ENCODE assay signal across 8 cellular contexts in genomic region chr17:45277216-45277849, GRCh38. TPM values are rescaled to one million over a fixed set of nuclear protein-coding genes. Genes with fewer than 3 reads are reported as not detected.
DNase-seq lines count a peak whose midpoint lies in the region; ATAC-seq and TF ChIP-seq lines count a peak whose summit lies in the region.

No MANE protein-coding gene starts in this region.

- POLR2A ChIA-PET in AG04449 (lab: Yijun Ruan, JAX) = interaction anchor here (1.1 to 1.2 kb wide), 2 partner anchors 91 to 108 kb away, joined by 3 to 5 read pairs; no protein-coding TSS in a partner anchor

- CTCF ChIA-PET in AG04449 (lab: Yijun Ruan, JAX) = interaction anchor here (0.5 to 32.0 kb wide), 42 partner anchors 10 to 149 kb away, joined by 3 to 828 read pairs (median 4); partner anchors contain the start of genes FMNL1 and SPATA32

- no peak overlapping the region; the same call in 2 of the 3 replicates for H3K4me3 Mint-ChIP-seq in GM23338

- peaks cover 2% of the 10 kb centered on the region for H3K27me3 Mint-ChIP-seq in GM23338 (ENCODE audit: insufficient read depth, low read depth, poor library complexity)

- no peaks in the 10 kb centered on the region for H3K9me2 ChIP-seq in GM23338 (ENCODE audit: insufficient read depth)

- H3K36me3 Mint-ChIP-seq in GM23338 (ENCODE audit: low read depth) = peaks cover 3% of the 10 kb centered on the region; the same call in 2 of the 3 replicates

- H3K4me1 ChIP-seq in GM23338 (ENCODE audit: insufficient read depth) (no peaks in the 10 kb centered on the region), breast epithelium (peaks cover 0 to 6% of the 10 kb centered on the region in 2 donors)

- H3K9me3 ChIP-seq in WERI-Rb-1 (ENCODE audit: severe bottlenecking) (no peaks in the 10 kb centered on the region), breast epithelium (no peaks in the 10 kb centered on the region)

- TF ChIP-seq CTCF in AG04449 (IDR thresholded peaks at IDR 0.05; ENCODE audit: insufficient read depth, low read length, missing control alignments) = peak; percentile 90
- TF ChIP-seq CTCF in GM23338 (conservative IDR thresholded peaks at IDR 0.05; ENCODE audit: low read depth in 2 of 2) = peak; percentile 93 to 97
- TF ChIP-seq CTCF in WERI-Rb-1 (IDR thresholded peaks at IDR 0.05; ENCODE audit: low read depth, low read length) = peak; percentile 91
- peak; percentile 74 to 91 (median 90) for TF ChIP-seq CTCF in breast epithelium (IDR thresholded peaks at IDR 0.05)

- no peak overlapping the region for H3K4me3 ChIP-seq in AG04449 (ENCODE audit: low read depth, low read length)
- H3K4me3 ChIP-seq in GM23338 = no peak overlapping the region
- no peak overlapping the region for H3K4me3 ChIP-seq in WERI-Rb-1 (ENCODE audit: low read depth, low read length)
- H3K4me3 ChIP-seq in breast epithelium = peak overlapping the region in 1 of 3 donors; percentile 15

- intact Hi-C loops in breast epithelium (cut with DNase I; ENCODE audit: low total_unique reads) = no loop called here

- H3K79me2 ChIP-seq in GM23338 (replicated peaks; ENCODE audit: insufficient read depth) = no peaks in the 10 kb centered on the region

- H3K27me3 ChIP-seq in GM23338 (ENCODE audit: insufficient read depth) (no peaks in the 10 kb centered on the region), WERI-Rb-1 (ENCODE audit: insufficient read depth, low read depth, severe bottlenecking) (no peaks in the 10 kb centered on the region), breast epithelium (no peaks in the 10 kb centered on the region)

- no peak overlapping the region for H2AFZ ChIP-seq in GM23338

- H3F3A ChIP-seq in GM23338 (replicated peaks; ENCODE audit: low read depth) = peaks cover 7% of the 10 kb centered on the region; the same call in 1 of the 2 replicates

- no peaks in the 10 kb centered on the region for H3K36me3 ChIP-seq in GM23338 (ENCODE audit: insufficient read depth)
- H3K36me3 ChIP-seq in WERI-Rb-1 = peaks cover 42% of the 10 kb centered on the region
- no peaks in the 10 kb centered on the region for H3K36me3 ChIP-seq in breast epithelium

- peak overlapping the region; percentile 41; the same call in 1 of the 2 replicates for H3K27ac Mint-ChIP-seq in GM23338

- TF ChIP-seq POLR2A in breast epithelium (IDR thresholded peaks at IDR 0.05) = no peak

- H4K20me1 ChIP-seq in GM23338 (replicated peaks; ENCODE audit: insufficient read depth) = no peaks in the 10 kb centered on the region; the same call in 1 of the 2 replicates

- H3K27ac ChIP-seq in GM23338 (ENCODE audit: low read depth) (no peak overlapping the region), WERI-Rb-1 (no peak overlapping the region), breast epithelium (peak overlapping the region; percentile 75 to 79)

- H3K4me1 Mint-ChIP-seq in GM23338 = peaks cover 17% of the 10 kb centered on the region

- peak; percentile 56 for DNase-seq in AG04449 (ENCODE audit: low read depth, low spot score)
- peak; percentile 98 for DNase-seq in GM23338 (ENCODE audit: low spot score)
- peak; percentile 75 for DNase-seq in NCI-H226
- DNase-seq in WERI-Rb-1 = peak; percentile 96
- peak; percentile 90 for DNase-seq in breast epithelium (ENCODE audit: low spot score in 2 of 2)
- peak; percentile 93 for DNase-seq in inferior parietal cortex (ENCODE audit: extremely low spot score)
- DNase-seq in stimulated activated CD4-positive, alpha-beta T cell treated with anti-CD3 and anti-CD28 coated beads, Interleukin-12 subunit alpha, Interleukin-12 subunit beta, amount 100 ng/mL, for 24 hours (ENCODE audit: low read depth in 2 of 2) = peak; percentile 78 to 86

- peak; percentile 96 for ATAC-seq in GM23338
- no peak for ATAC-seq in HG03159 (IDR thresholded peaks at IDR 0.05; ENCODE audit: unreplicated experiment)

- no peaks in the 10 kb centered on the region for H3K9me3 Mint-ChIP-seq in GM23338

- H3K4me2 ChIP-seq in GM23338 = no peak overlapping the region

TF ChIP-seq in GM23338, 12 proteins besides CTCF, POLR2A, EP300 and RAD21 (continues in another document):
- TF ChIP-seq STAT1 (IDR thresholded peaks at IDR 0.05; ENCODE audit: unreplicated experiment) (no peak), EZH2 (IDR thresholded peaks at IDR 0.05; ENCODE audit: low read depth, unreplicated experiment) (no peak), EZH2phosphoT487 (IDR thresholded peaks at IDR 0.05; ENCODE audit: unreplicated experiment) (no peak), REST (IDR thresholded peaks at IDR 0.05; ENCODE audit: unreplicated experiment) (no peak), ZNF114 (CRISPR knock-in tag; IDR thresholded peaks at IDR 0.05) (no peak)

RNA-seq across cellular contexts. Expression of gene SPATA32, which starts 15.4 kb away (rescaled TPM):
- total RNA-seq in GM23338 (2014; rRNA removed; shearing (Covaris generic)) = not detected in 2 replicates
- 0.23 TPM in 1 of 2 replicates, not detected in the other for polyA plus RNA-seq in GM23338 (2016; fragmentation: Nextera tagmentation; extraction: Ambion mirVana)
- under 1 TPM in 1 of 3 donors, not detected in 2; 0.44 TPM for total RNA-seq in breast epithelium

RNA-seq across cellular contexts. Expression of gene MAP3K14, which starts 39.5 kb away (rescaled TPM):
- total RNA-seq in GM23338 (2014; rRNA removed; shearing (Covaris generic)) = 3.9 and 4.9 TPM in 2 replicates
- 1.3 and 1.4 TPM in 2 replicates for polyA plus RNA-seq in GM23338 (2016; fragmentation: Nextera tagmentation; extraction: Ambion mirVana)
- 10 to 100 TPM in 1 of 3 donors, 1 to 10 TPM in 2; 4.3 to 12.3 (median 6.9) TPM for total RNA-seq in breast epithelium

RNA-seq across cellular contexts. Expression of gene FMNL1, which starts 55.6 kb away (rescaled TPM):
- 9.3 and 23.1 TPM in 2 replicates for total RNA-seq in GM23338 (2014; rRNA removed; shearing (Covaris generic))
- polyA plus RNA-seq in GM23338 (2016; fragmentation: Nextera tagmentation; extraction: Ambion mirVana) = 5.6 and 6.6 TPM in 2 replicates
- total RNA-seq in breast epithelium = 10 to 100 TPM in 2 of 3 donors, 1 to 10 TPM in 1; 9.2 to 31.2 (median 10.8) TPM

Comparison
In these comparisons a context has a peak if more than half of its experiments do, and no peak if none do; other contexts are left out.
1. H3K27ac ChIP-seq: peak in breast epithelium (2 of 2); none in GM23338 (single experiment) and WERI-Rb-1 (single experiment).
2. Peak in every context shown above with its lines, with median percentiles within 50 percentile points of each other: DNase-seq and CTCF ChIP-seq.